11 cellular contexts compared by ENCODE assay signal in the genomic region with DNA sequence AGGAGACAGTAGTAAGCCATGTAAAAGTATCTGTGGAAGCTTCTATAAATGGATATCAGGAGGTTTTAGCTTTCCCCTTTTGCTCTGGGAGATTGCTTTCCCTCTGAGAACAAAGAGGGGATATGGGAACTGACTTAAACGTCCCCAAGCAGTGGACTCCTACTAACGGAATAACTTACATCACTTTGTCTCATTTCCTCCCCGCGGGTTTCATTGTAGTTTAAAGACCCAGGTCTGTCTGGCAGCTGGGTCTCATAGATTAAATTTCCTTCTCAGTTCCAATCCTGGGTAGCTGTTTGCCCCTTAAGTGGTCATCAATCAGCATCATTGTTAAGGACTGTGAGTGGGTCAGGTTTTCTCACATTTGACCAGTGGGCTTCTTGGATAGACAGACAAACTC.
"Had no signal": no experiment of that assay in that cellular context is flagged by ENCODE, and none has a peak within 500 bp of the region (broad histone marks: within the 10 kb centered on the region; RNA-seq: fewer than 3 reads in every experiment).

No MANE protein-coding gene starts in this region.

- DNase-seq: foreskin melanocyte, left cardiac atrium, occipital lobe, psoas muscle, right lobe of liver had no signal

- H3K27ac ChIP-seq: cardiac muscle cell, psoas muscle, right lobe of liver, upper lobe of left lung had no signal

- H3K4me3 Mint-ChIP-seq: activated CD4-positive, alpha-beta memory T cell treated with anti-CD3 and anti-CD28 coated beads, Interleukin-2, amount 10 ng/mL, durations not matched to agents 7 days and 5 days; natural killer cell; T-helper 2 cell treated with Interferon-gamma antibody and Interleukin-4, amounts not matched to agents 5 μg/mL and 100 μg/mL, for 36 hours had no signal

- H3K27me3 Mint-ChIP-seq: activated CD4-positive, alpha-beta memory T cell treated with anti-CD3 and anti-CD28 coated beads, Interleukin-2, amount 10 ng/mL, durations not matched to agents 7 days and 5 days had no signal

- ATAC-seq: psoas muscle had no signal

- H3K4me3 ChIP-seq: cardiac muscle cell, lung, psoas muscle, right lobe of liver, upper lobe of left lung had no signal

- H3K9me3 ChIP-seq: psoas muscle, right lobe of liver, upper lobe of left lung had no signal

- H3K27ac Mint-ChIP-seq: activated CD4-positive, alpha-beta memory T cell treated with anti-CD3 and anti-CD28 coated beads, Interleukin-2, amount 10 ng/mL, durations not matched to agents 7 days and 5 days; natural killer cell; T-helper 2 cell treated with Interferon-gamma antibody and Interleukin-4, amounts not matched to agents 5 μg/mL and 100 μg/mL, for 36 hours had no signal

- H3K27me3 ChIP-seq: cardiac muscle cell, right lobe of liver, upper lobe of left lung had no signal

- H3K4me1 ChIP-seq: psoas muscle, upper lobe of left lung had no signal

- H3K36me3 ChIP-seq: cardiac muscle cell, right lobe of liver, upper lobe of left lung had no signal

- H3K9me3 Mint-ChIP-seq: activated CD4-positive, alpha-beta memory T cell treated with anti-CD3 and anti-CD28 coated beads, Interleukin-2, amount 10 ng/mL, durations not matched to agents 7 days and 5 days; natural killer cell; T-helper 2 cell treated with Interferon-gamma antibody and Interleukin-4, amounts not matched to agents 5 μg/mL and 100 μg/mL, for 36 hours had no signal

- H3K36me3 Mint-ChIP-seq: natural killer cell had no signal
